ENCODE assay signal across 8 cellular contexts in genomic region chr9:136784249-136784996, GRCh38. TPM values are rescaled to one million over a fixed set of nuclear protein-coding genes. Genes with fewer than 3 reads are reported as not detected.
DNase-seq lines count a peak whose midpoint lies in the region; ATAC-seq and TF ChIP-seq lines count a peak whose summit lies in the region.

No MANE protein-coding gene starts in this region.

- no peak overlapping the region for H3K4me3 ChIP-seq in astrocyte of the cerebellum (ENCODE audit: low read depth, low read length)

- peaks cover 6% of the 10 kb centered on the region for H3K36me3 Mint-ChIP-seq in Calu3 (ENCODE audit: insufficient read depth, unreplicated experiment)
- no peaks in the 10 kb centered on the region for H3K36me3 Mint-ChIP-seq in neural crest cell (ENCODE audit: low read depth)

- H3K27me3 Mint-ChIP-seq in Calu3 (ENCODE audit: unreplicated experiment) (peaks cover 26% of the 10 kb centered on the region), neural crest cell (ENCODE audit: low read depth) (peaks cover 27% of the 10 kb centered on the region)

- no peak for TF ChIP-seq EP300 in Ishikawa (IDR thresholded peaks at IDR 0.05; ENCODE audit: borderline replicate concordance)

- intact Hi-C loops in Calu3 (cut with micrococcal nuclease; ENCODE audit: unreplicated experiment) = no loop called here

- DNase-seq in Calu3 = peak; percentile 24
- DNase-seq in astrocyte of the cerebellum (ENCODE audit: low read depth) = no peak
- DNase-seq in neural crest cell (ENCODE audit: low read depth, low spot score) = no peak
- DNase-seq in stimulated activated CD4-positive, alpha-beta T cell treated with anti-CD3 and anti-CD28 coated beads, Interleukin-4, amount 100 ng/mL, for 1 hour = no peak
- DNase-seq in D341Med (ENCODE audit: low spot score) = no peak

- H3K9me3 Mint-ChIP-seq in Calu3 (ENCODE audit: low read depth, unreplicated experiment) (no peaks in the 10 kb centered on the region), neural crest cell (no peaks in the 10 kb centered on the region)

- no TSS peak for BruUV-seq in Calu3 (replicated peaks; lab: Mats Ljungman, UMichigan)

- H3K4me3 Mint-ChIP-seq in Calu3 (ENCODE audit: low read depth, unreplicated experiment) (peak overlapping the region; percentile 17), neural crest cell (no peak overlapping the region)

- peak; percentile 44 for TF ChIP-seq RAD21 in Ishikawa (IDR thresholded peaks at IDR 0.05; ENCODE audit: low read depth)

- H3K4me1 Mint-ChIP-seq in Calu3 (ENCODE audit: low read depth, unreplicated experiment) = peaks cover 46% of the 10 kb centered on the region
- peaks cover 23% of the 10 kb centered on the region for H3K4me1 Mint-ChIP-seq in neural crest cell

- CTCF ChIA-PET in Calu3 (lab: Charles Lee) = no interaction called here

- ATAC-seq in GM18858 (IDR thresholded peaks at IDR 0.05; ENCODE audit: unreplicated experiment) (no peak), HG02642 (IDR thresholded peaks at IDR 0.05; ENCODE audit: poor library complexity, unreplicated experiment) (no peak)

- H3K27ac Mint-ChIP-seq in Calu3 (ENCODE audit: unreplicated experiment) (no peak overlapping the region), neural crest cell (ENCODE audit: unreplicated experiment) (no peak overlapping the region)

- TF ChIP-seq CTCF in Calu3 (IDR thresholded peaks at IDR 0.05; ENCODE audit: unreplicated experiment) = no peak
- peak; percentile 11 for TF ChIP-seq CTCF in astrocyte of the cerebellum (IDR thresholded peaks at IDR 0.05; ENCODE audit: low read depth, low read length, missing control alignments)
- TF ChIP-seq CTCF in neural crest cell (conservative IDR thresholded peaks at IDR 0.05) = peak; percentile 66

- in situ Hi-C loops in astrocyte of the cerebellum (cut with HindIII; ENCODE audit: low sequenced_read_pairs) = loop anchor here (25.0 kb wide), 1 partner anchor 253 kb away; the partner anchor contains the start of genes ABCA2, FUT7 and NPDC1

TF ChIP-seq in Ishikawa, 13 proteins besides CTCF, POLR2A, EP300 and RAD21:
- TF ChIP-seq ZBTB7A (IDR thresholded peaks at IDR 0.05; ENCODE audit: low read depth) = no peak
- TF ChIP-seq CREB1 (IDR thresholded peaks at IDR 0.05; ENCODE audit: low read depth) = no peak
- TF ChIP-seq TCF12 (IDR thresholded peaks at IDR 0.05; ENCODE audit: low read depth) = no peak
- no peak for TF ChIP-seq REST (IDR thresholded peaks at IDR 0.05; ENCODE audit: low read depth)
- TF ChIP-seq YY1 (IDR thresholded peaks at IDR 0.05; ENCODE audit: low read depth) = no peak
- no peak for TF ChIP-seq FOXM1 (IDR thresholded peaks at IDR 0.05; ENCODE audit: borderline replicate concordance, low read depth)
- no peak for TF ChIP-seq MAX (IDR thresholded peaks at IDR 0.05)
- TF ChIP-seq TAF1 (IDR thresholded peaks at IDR 0.05; ENCODE audit: low read depth) = no peak
- no peak for TF ChIP-seq EGR1 (IDR thresholded peaks at IDR 0.05)
- TF ChIP-seq NFIC (IDR thresholded peaks at IDR 0.05) = no peak
- no peak for TF ChIP-seq TEAD4 (IDR thresholded peaks at IDR 0.05)
- TF ChIP-seq CEBPB (IDR thresholded peaks at IDR 0.05) = no peak
- TF ChIP-seq USF1 (IDR thresholded peaks at IDR 0.05) = no peak
TF ChIP-seq in Ishikawa: peak in this region for 0.

RNA-seq across cellular contexts. Expression of gene TMEM141, which starts 6.7 kb away (rescaled TPM):
- total RNA-seq in Calu3 (2022) (64.1 and 75.8 TPM in 2 replicates), neural crest cell (27.8 and 31.0 TPM in 2 replicates)

RNA-seq across cellular contexts. Expression of gene CCDC183, which starts 11.7 kb away (rescaled TPM):
- total RNA-seq in Calu3 (2022) (0.38 TPM in 1 of 2 replicates, not detected in the other), neural crest cell (0.93 and 1.4 TPM in 2 replicates)

RNA-seq across cellular contexts. Expression of gene LCN15, which starts 20.1 kb away (rescaled TPM):
- total RNA-seq in Calu3 (2022) = not detected in 2 replicates
- total RNA-seq in neural crest cell = not detected in 2 replicates

RNA-seq across cellular contexts. Expression of gene RABL6, which starts 23.3 kb away (rescaled TPM):
- total RNA-seq in Calu3 (2022) (68.9 and 72.4 TPM in 2 replicates), neural crest cell (191 and 198 TPM in 2 replicates)

RNA-seq across cellular contexts. Expression of gene LCN8, which starts 26.4 kb away (rescaled TPM):
- total RNA-seq in Calu3 (2022) (not detected in 2 replicates), neural crest cell (not detected in 2 replicates)
